Comparison of ENCODE assay signal across 8 cellular contexts in genomic region chr9:37187713-37188439, GRCh38.
DNase-seq lines count a peak whose midpoint lies in the region; ATAC-seq and TF ChIP-seq lines count a peak whose summit lies in the region.

No MANE protein-coding gene starts in this region.

- peak overlapping the region; percentile 46 for H2BK5ac ChIP-seq in IMR-90 (ENCODE audit: low read depth, low read length, poor library complexity, severe bottlenecking)

- intact Hi-C loops in IMR-90 (cut with micrococcal nuclease): no loop called here
- intact Hi-C loops in aorta (cut with DNase I): no loop called here

- no peaks in the 10 kb centered on the region; the same call in 1 of the 2 replicates for H4K20me1 ChIP-seq in IMR-90 (ENCODE audit: insufficient read depth, low read length)

- H2BK20ac ChIP-seq in IMR-90 (ENCODE audit: low read depth, low read length): no peak overlapping the region

- H2BK120ac ChIP-seq in IMR-90 (ENCODE audit: low read depth, low read length): no peak overlapping the region

- POLR2A ChIA-PET in IMR-90 (lab: Charles Lee; ENCODE audit: unreplicated experiment): no interaction called here

- peak overlapping the region; percentile 66 for H2AK5ac ChIP-seq in IMR-90 (ENCODE audit: low read depth, low read length)

- H3K79me1 ChIP-seq in IMR-90 (ENCODE audit: low read depth in 1 of 2, low read length in 2 of 2): peaks cover 8 to 16% of the 10 kb centered on the region in 2 experiments; a peak in 3 of 4 replicates

- H3K9ac ChIP-seq in IMR-90 (ENCODE audit: low read depth, low read length): no peak overlapping the region

- no TSS peak for BruUV-seq in IMR-90 (replicated peaks; lab: Mats Ljungman, UMichigan)

- H2BK15ac ChIP-seq in IMR-90 (ENCODE audit: low read depth, low read length): no peak overlapping the region

- H3K4me3 ChIP-seq in IMR-90 (ENCODE audit: insufficient read depth, low read depth, low read length) (no peak overlapping the region), aorta (ENCODE audit: low read length in 2 of 2) (no peak overlapping the region)

- no peak overlapping the region for H3K56ac ChIP-seq in IMR-90 (ENCODE audit: extremely low read depth, insufficient read depth, low read length)

- CTCF ChIA-PET in IMR-90 (lab: Yijun Ruan, JAX): no interaction called here

- TF ChIP-seq CTCF in IMR-90 (conservative IDR thresholded peaks at IDR 0.05; ENCODE audit: low read depth, low read length): no peak

- TF ChIP-seq RAD21 in IMR-90 (IDR thresholded peaks at IDR 0.05; ENCODE audit: low read length): no peak

- H3K9me1 ChIP-seq in IMR-90 (ENCODE audit: insufficient read depth, low read length): no peaks in the 10 kb centered on the region

- H3K23ac ChIP-seq in IMR-90 (ENCODE audit: low read depth, low read length): no peak overlapping the region

- no CpG with 5 or more reads among the region's 5 CpGs for WGBS in IMR-90 (ENCODE audit: extremely low coverage in 2 of 2, insufficient read length in 1 of 2), 2 experiments
- WGBS in aorta, 2 donors: 84 to 88% methylated on average over 5 of the region's 5 CpGs

- TF ChIP-seq POLR2A in IMR-90 (IDR thresholded peaks at IDR 0.05; ENCODE audit: low read depth, low read length): no peak

- H3K27ac ChIP-seq in IMR-90 (ENCODE audit: insufficient read depth, low read length) (no peak overlapping the region), aorta (ENCODE audit: low read depth in 1 of 2, low read length in 2 of 2) (no peak overlapping the region)

- H3K36me3 ChIP-seq in IMR-90 (ENCODE audit: control insufficient read depth, insufficient read depth, low read length): peaks cover 2% of the 10 kb centered on the region
- no peaks in the 10 kb centered on the region for H3K36me3 ChIP-seq in aorta (ENCODE audit: control insufficient read depth in 1 of 2, insufficient read depth in 2 of 2, low read length in 1 of 2)

- peak overlapping the region; percentile 31; the same call in 1 of the 2 replicates for H3K4ac ChIP-seq in IMR-90 (ENCODE audit: low read depth, low read length)

- H3K27me3 ChIP-seq in IMR-90 (ENCODE audit: control insufficient read depth, insufficient read depth, low read length): no peaks in the 10 kb centered on the region
- no peaks in the 10 kb centered on the region for H3K27me3 ChIP-seq in aorta (ENCODE audit: control insufficient read depth in 1 of 2, insufficient read depth in 2 of 2, low read length in 1 of 2)

- no peak overlapping the region for H4K5ac ChIP-seq in IMR-90 (ENCODE audit: low read depth, low read length)

- no peak overlapping the region; the same call in 1 of the 2 replicates for H3K18ac ChIP-seq in IMR-90 (ENCODE audit: low read depth, low read length)

- H3K4me1 ChIP-seq in IMR-90 (ENCODE audit: control insufficient read depth, insufficient read depth, low read length) (peaks cover 3% of the 10 kb centered on the region; the same call in 1 of the 2 replicates), aorta (ENCODE audit: control insufficient read depth in 1 of 2, insufficient read depth in 2 of 2, low read length in 2 of 2) (no peaks in the 10 kb centered on the region)

- no peak overlapping the region for H2AFZ ChIP-seq in IMR-90 (replicated peaks; ENCODE audit: low read length, poor library complexity)

- ATAC-seq in GM18498 (IDR thresholded peaks at IDR 0.05; ENCODE audit: unreplicated experiment) (peak; percentile 79), GM21528 (IDR thresholded peaks at IDR 0.05; ENCODE audit: low FRiP score, unreplicated experiment) (peak; percentile 54), IMR-90 (ENCODE audit: low read depth) (no peak; the same call in 1 of the 2 replicates), aorta (ENCODE audit: low FRiP score) (no peak)

- peak overlapping the region in 1 of 2 experiments; percentile 50; a peak in 1 of 4 replicates for H4K8ac ChIP-seq in IMR-90 (ENCODE audit: low read depth in 2 of 2, low read length in 2 of 2)

- no peak overlapping the region for H4K91ac ChIP-seq in IMR-90 (ENCODE audit: insufficient read depth, low read depth, low read length)

- peak overlapping the region; percentile 68; the same call in 1 of the 2 replicates for H3K14ac ChIP-seq in IMR-90 (replicated peaks; ENCODE audit: low read depth, low read length)

- H3K9me3 ChIP-seq in IMR-90 (ENCODE audit: control insufficient read depth, insufficient read depth, low read length) (no peaks in the 10 kb centered on the region), aorta (ENCODE audit: control insufficient read depth, low read length) (no peaks in the 10 kb centered on the region)

- DNase-seq in IMR-90 (peak; percentile 28), fibroblast of peridontal ligament (ENCODE audit: extremely low read depth) (peak; percentile 13), middle frontal gyrus (ENCODE audit: extremely low spot score, low spot score) (no peak), DMS53 (lab: John Stamatoyannopoulos, UW) (no peak), aorta (no peak), NCI-H1694 (lab: John Stamatoyannopoulos, UW) (no peak)

- dilution Hi-C loops in IMR-90 (cut with HindIII; ENCODE audit: low sequenced_read_pairs, unreplicated experiment): no loop called here

- H3K4me2 ChIP-seq in IMR-90 (ENCODE audit: low read depth, low read length): no peak overlapping the region

- in situ Hi-C loops in IMR-90 (cut with MboI; ENCODE audit: low sequenced_read_pairs): no loop called here

- no peak overlapping the region for H2AK9ac ChIP-seq in IMR-90 (replicated peaks; ENCODE audit: low read depth, low read length, poor library complexity)

TF ChIP-seq in IMR-90, 13 proteins besides CTCF, POLR2A, EP300 and RAD21:
- TF ChIP-seq BHLHE40 (IDR thresholded peaks at IDR 0.05; ENCODE audit: low read depth, low read length) (no peak), ELK1 (IDR thresholded peaks at IDR 0.05; ENCODE audit: borderline replicate concordance, low read depth, low read length) (no peak), CHD1 (IDR thresholded peaks at IDR 0.05; ENCODE audit: low read depth, low read length) (no peak), SMC3 (IDR thresholded peaks at IDR 0.05; ENCODE audit: low read depth, low read length) (no peak), USF2 (IDR thresholded peaks at IDR 0.05; ENCODE audit: low read depth, low read length) (no peak), FOS (IDR thresholded peaks at IDR 0.05; ENCODE audit: low read depth, low read length) (no peak), RCOR1 (IDR thresholded peaks at IDR 0.05; ENCODE audit: insufficient replicate concordance, low read length) (no peak), MXI1 (IDR thresholded peaks at IDR 0.05; ENCODE audit: borderline replicate concordance, low read depth, low read length) (no peak), RFX5 (IDR thresholded peaks at IDR 0.05; ENCODE audit: low read depth, low read length) (no peak)
TF ChIP-seq in IMR-90: peak in this region for 0.

Comparison
In these comparisons a context has a peak if more than half of its experiments do, and no peak if none do; other contexts are left out.
1. ATAC-seq: peak in GM18498 (single experiment) and GM21528 (single experiment); none in IMR-90 (single experiment) and aorta (single experiment).
2. DNase-seq: peak in IMR-90 (single experiment) and fibroblast of peridontal ligament (single experiment); none in middle frontal gyrus (single experiment), DMS53 (single experiment), aorta (0 of 2) and NCI-H1694 (single experiment).